1 cellular context compared by ENCODE assay signal in the genomic region with DNA sequence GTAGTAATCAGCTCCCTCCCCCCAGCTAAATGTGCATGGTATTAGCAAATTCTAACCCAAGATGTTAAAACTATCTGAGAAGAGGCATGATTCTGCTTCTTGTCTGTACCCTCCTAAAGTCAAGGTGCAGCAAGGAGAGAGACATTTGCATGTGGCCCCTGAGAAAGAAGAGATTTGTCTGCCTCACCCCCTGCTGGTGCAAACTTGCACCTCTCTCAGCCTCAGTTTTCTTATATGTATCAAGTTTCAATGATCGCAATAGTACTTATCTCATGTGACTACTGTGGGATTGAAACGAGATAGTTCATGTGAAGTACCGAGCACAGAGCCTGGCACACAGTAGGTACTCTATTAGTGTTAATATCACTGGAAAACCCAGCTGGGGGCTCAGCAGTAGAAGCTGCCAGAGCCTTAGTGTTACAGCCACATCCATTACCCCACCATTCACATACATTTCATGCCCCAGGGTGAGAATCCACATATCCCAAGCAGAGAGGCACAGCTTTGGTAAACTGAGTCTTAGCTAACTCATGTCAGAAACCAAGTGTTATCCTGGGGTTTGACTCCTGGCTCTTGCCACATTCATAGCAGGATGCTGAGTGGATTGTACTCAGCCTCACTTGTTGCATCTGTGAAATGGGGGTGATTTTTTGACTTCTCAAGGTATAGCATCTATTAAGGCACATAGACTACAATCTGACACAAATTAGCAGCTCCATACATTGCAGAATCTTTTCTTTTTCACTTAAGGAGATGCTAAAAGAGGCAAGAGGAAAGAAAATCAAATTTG.
TF ChIP-seq lines count a peak whose summit lies in the region.

No MANE protein-coding gene starts in this region.

TF ChIP-seq in SK-N-SH treated with all-trans-retinoic acid at 6 μM for 48 hours, 23 proteins besides CTCF, POLR2A, EP300 and RAD21 (continued from another document):
- no peak for TF ChIP-seq TSHZ2 (CRISPR knock-in tag; IDR thresholded peaks at IDR 0.05)
- TF ChIP-seq PATZ1 (CRISPR knock-in tag; IDR thresholded peaks at IDR 0.05; ENCODE audit: borderline replicate concordance) = no peak
- TF ChIP-seq ZFP30 (CRISPR knock-in tag; IDR thresholded peaks at IDR 0.05) = no peak
- no peak for TF ChIP-seq TCF4 (CRISPR knock-in tag; IDR thresholded peaks at IDR 0.05; ENCODE audit: borderline replicate concordance)
- TF ChIP-seq ESRRG (CRISPR knock-in tag; IDR thresholded peaks at IDR 0.05) = no peak
- TF ChIP-seq ISL1 (CRISPR knock-in tag; IDR thresholded peaks at IDR 0.05) = no peak
- TF ChIP-seq SNAI2 (CRISPR knock-in tag; IDR thresholded peaks at IDR 0.05) = no peak
- no peak for TF ChIP-seq RARB (CRISPR knock-in tag; IDR thresholded peaks at IDR 0.05)
- TF ChIP-seq ZNF565 (CRISPR knock-in tag; conservative IDR thresholded peaks at IDR 0.05; ENCODE audit: low read depth) = no peak
- TF ChIP-seq ZNF70 (CRISPR knock-in tag; IDR thresholded peaks at IDR 0.05) = no peak
- no peak for TF ChIP-seq ZC3H10 (CRISPR knock-in tag; IDR thresholded peaks at IDR 0.05)
- TF ChIP-seq OSR1 (CRISPR knock-in tag; IDR thresholded peaks at IDR 0.05) = no peak
- TF ChIP-seq ARNTL (CRISPR knock-in tag; IDR thresholded peaks at IDR 0.05; ENCODE audit: borderline replicate concordance, low read depth) = no peak
